Comparison of ENCODE assay signal across 20 cellular contexts in the genomic region with DNA sequence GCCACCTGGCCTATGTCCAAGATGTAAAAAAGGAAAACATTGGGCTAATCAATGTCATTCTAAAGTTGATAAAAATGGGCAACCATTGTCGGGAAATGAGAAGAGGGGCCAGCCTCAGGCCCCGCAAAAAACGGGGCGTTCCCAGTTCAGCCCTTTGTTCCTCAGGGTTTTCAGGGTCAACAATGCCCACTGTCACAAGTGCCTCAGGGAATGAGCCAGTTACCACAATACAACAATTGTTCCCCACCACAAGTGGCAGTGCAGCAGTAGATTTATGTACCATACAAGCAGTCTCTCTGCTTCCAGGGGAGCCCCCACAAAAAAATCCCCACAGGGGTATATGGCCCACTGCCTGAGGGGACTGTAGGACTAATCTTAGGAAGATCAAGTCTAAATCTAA.
A peak's percentile ranks its signal among the peaks of the same experiment; 100 is the strongest.
DNase-seq lines count a peak whose midpoint lies in the region; ATAC-seq lines count a peak whose summit lies in the region.
"Had no signal": no experiment of that assay in that cellular context is flagged by ENCODE, and none has a peak within 500 bp of the region (broad histone marks: within the 10 kb centered on the region; RNA-seq: fewer than 3 reads in every experiment).

No MANE protein-coding gene starts in this region.

- DNase-seq in NCI-H748 (lab: John Stamatoyannopoulos, UW; ENCODE audit: unreplicated experiment): peak; percentile 12
- DNase-seq in NCI-H748 treated with DMSO at 0.1 percent for 48 hours (lab: John Stamatoyannopoulos, UW): no peak
- peak; percentile 70 for DNase-seq in inferior parietal cortex (ENCODE audit: extremely low spot score)
- peak; percentile 92 for DNase-seq in pons (ENCODE audit: low spot score)
- DNase-seq in cortex of kidney (lab: John Stamatoyannopoulos, UW): no peak
- no peak for DNase-seq in CD1c-positive myeloid dendritic cell (ENCODE audit: extremely low spot score)
- DNase-seq: ACHN; Calu3; CD8-positive, alpha-beta memory T cell; Karpas-422; MV-4-11; NCI-H1694; NCI-H2081; NCI-H2171; NCI-H345; NCI-H524; OCI-M1; SJCRH30 had no signal

- ATAC-seq in GM18868 (IDR thresholded peaks at IDR 0.05; ENCODE audit: unreplicated experiment): no peak
- ATAC-seq in GM21576 (IDR thresholded peaks at IDR 0.05; ENCODE audit: unreplicated experiment): no peak

Comparison
In these comparisons a context has a peak if more than half of its experiments do, and no peak if none do; other contexts are left out.
1. DNase-seq: peak in NCI-H748 (single experiment), inferior parietal cortex (single experiment) and pons (single experiment); none in NCI-H748 treated with DMSO at 0.1 percent for 48 hours (single experiment), cortex of kidney (single experiment) and CD1c-positive myeloid dendritic cell (single experiment).